In the genomic region with DNA sequence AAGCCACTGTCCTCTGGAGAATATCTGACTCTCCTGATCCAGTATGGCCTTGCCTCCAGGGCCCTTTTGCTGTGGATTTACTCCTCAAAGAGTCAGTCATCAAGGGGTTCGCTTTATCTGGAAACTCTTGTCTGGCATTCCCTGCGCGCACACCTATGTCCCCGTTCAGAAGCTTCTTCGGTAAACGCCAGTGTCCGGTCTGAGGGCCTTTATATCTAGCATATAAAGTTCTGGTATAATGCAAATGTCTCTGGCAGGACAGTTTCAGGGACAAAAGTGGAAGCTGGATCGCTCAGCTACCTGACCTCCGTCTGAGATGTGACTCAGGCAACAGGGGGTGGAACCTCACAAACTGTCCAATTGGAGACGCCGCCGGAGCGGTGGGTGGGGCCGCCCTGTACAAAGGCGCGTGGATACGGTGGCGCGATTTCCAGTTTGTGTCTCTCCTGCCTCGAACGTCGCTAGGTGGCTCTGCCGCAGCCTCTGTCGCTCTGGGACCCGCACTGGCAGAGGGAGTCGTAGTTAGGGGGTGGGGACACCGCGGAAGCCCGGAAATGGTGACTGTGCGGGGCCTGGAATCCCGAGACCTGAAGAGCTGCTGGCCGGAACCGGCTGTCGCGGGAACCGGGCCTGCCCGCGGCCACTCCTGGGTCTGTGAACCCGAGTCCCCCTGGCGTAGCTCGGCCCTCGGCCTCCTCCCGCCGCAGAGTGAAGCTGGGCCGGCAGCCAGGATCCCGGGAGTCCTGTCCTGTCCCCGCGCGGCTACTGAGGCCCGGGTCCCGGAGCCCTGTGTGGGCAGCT, we compare ENCODE assay signal across 8 cellular contexts. TPM values are rescaled to one million over a fixed set of nuclear protein-coding genes. Genes with fewer than 3 reads are reported as not detected.
DNase-seq lines count a peak whose midpoint lies in the region; ATAC-seq and TF ChIP-seq lines count a peak whose summit lies in the region.

No MANE protein-coding gene starts in this region.

- peak overlapping the region; percentile 86 for H3K9ac ChIP-seq in Loucy (ENCODE audit: low read depth, low read length, poor library complexity, severe bottlenecking)

- H3K36me3 ChIP-seq in Loucy (ENCODE audit: insufficient read depth, low read length): no peaks in the 10 kb centered on the region
- no peaks in the 10 kb centered on the region for H3K36me3 ChIP-seq in thoracic aorta

- no peaks in the 10 kb centered on the region for H3K36me3 Mint-ChIP-seq in osteocyte (ENCODE audit: unreplicated experiment)

- peak overlapping the region; percentile 78 for H3K4me3 ChIP-seq in Loucy (ENCODE audit: low read length, poor library complexity, severe bottlenecking)
- H3K4me3 ChIP-seq in thoracic aorta: peak overlapping the region; percentile 78

- no peaks in the 10 kb centered on the region for H3K27me3 Mint-ChIP-seq in osteocyte (ENCODE audit: unreplicated experiment)

- peak overlapping the region; percentile 80 to 81 for H3K27ac ChIP-seq in thoracic aorta

- H4K20me1 ChIP-seq in Loucy (ENCODE audit: insufficient read depth, low read length, poor library complexity, severe bottlenecking): no peaks in the 10 kb centered on the region

- H3K9me3 ChIP-seq in Loucy (ENCODE audit: insufficient read depth, low read depth, low read length) (no peaks in the 10 kb centered on the region), thoracic aorta (no peaks in the 10 kb centered on the region)

- H3F3A ChIP-seq in Loucy (ENCODE audit: low read depth): no peaks in the 10 kb centered on the region

- H3K4me1 ChIP-seq in Loucy (ENCODE audit: insufficient read depth, low read length, poor library complexity, severe bottlenecking) (peaks cover 10% of the 10 kb centered on the region), thoracic aorta (ENCODE audit: control insufficient read depth in 1 of 2, low read depth in 2 of 2) (peaks cover 0 to 12% of the 10 kb centered on the region in 2 donors)

- peak; percentile 96 for DNase-seq in COLO668 (lab: John Stamatoyannopoulos, UW; ENCODE audit: unreplicated experiment)
- peak; percentile 91 for DNase-seq in SKM-1 (lab: John Stamatoyannopoulos, UW; ENCODE audit: unreplicated experiment)
- DNase-seq in activated naive CD8-positive, alpha-beta T cell treated with anti-CD3 and anti-CD28 coated beads, Interleukin-2, amount 50 U/mL, for 16 hours (ENCODE audit: low read depth, low spot score): peak; percentile 90
- peak; percentile 97 for DNase-seq in Right ventricle myocardium superior
- peak; percentile 94 for DNase-seq in osteocyte (ENCODE audit: extremely low spot score, unreplicated experiment)
- peak; percentile 88 for DNase-seq in thoracic aorta (ENCODE audit: low spot score)

- TF ChIP-seq CTCF in Loucy (conservative IDR thresholded peaks at IDR 0.05; ENCODE audit: low read length) (peak; percentile 59), osteocyte (IDR thresholded peaks at IDR 0.05) (peak; percentile 50), thoracic aorta (IDR thresholded peaks at IDR 0.05) (peak; percentile 34)

- H3K27ac Mint-ChIP-seq in osteocyte (ENCODE audit: unreplicated experiment): peak overlapping the region; percentile 85

- H3K27me3 ChIP-seq in Loucy (ENCODE audit: insufficient read depth, low read length, poor library complexity, severe bottlenecking): no peaks in the 10 kb centered on the region
- H3K27me3 ChIP-seq in thoracic aorta (replicated peaks; ENCODE audit: insufficient read depth): no peaks in the 10 kb centered on the region

- H3K4me1 Mint-ChIP-seq in osteocyte (ENCODE audit: unreplicated experiment): peaks cover 10% of the 10 kb centered on the region

- intact Hi-C loops in Right ventricle myocardium superior (cut with DNase I): no loop called here

- H2AFZ ChIP-seq in Loucy (ENCODE audit: low read length): peak overlapping the region; percentile 91

- no peaks in the 10 kb centered on the region for H3K79me2 ChIP-seq in Loucy (ENCODE audit: insufficient read depth, low read length)

- no peaks in the 10 kb centered on the region for H3K9me2 ChIP-seq in Loucy (replicated peaks; ENCODE audit: low read depth, low read length)

- peak overlapping the region; percentile 86 for H3K4me3 Mint-ChIP-seq in osteocyte (ENCODE audit: unreplicated experiment)

- H3K4me2 ChIP-seq in Loucy (ENCODE audit: low read depth, low read length, poor library complexity, severe bottlenecking): peak overlapping the region; percentile 76

- peaks cover 3% of the 10 kb centered on the region for H3K9me3 Mint-ChIP-seq in osteocyte (ENCODE audit: unreplicated experiment)

- peak; percentile 87 for ATAC-seq in GM21526 (IDR thresholded peaks at IDR 0.05; ENCODE audit: low FRiP score, unreplicated experiment)
- peak; percentile 100 for ATAC-seq in Right ventricle myocardium superior (ENCODE audit: poor library complexity)
- peak; percentile 94 for ATAC-seq in thoracic aorta (ENCODE audit: insufficient number of reproducible peaks, low FRiP score, low read depth)

RNA-seq across cellular contexts. Expression of a gene that starts 10.6 kb away (rescaled TPM):
- 1.4 TPM for total RNA-seq in Right ventricle myocardium superior
- 3.4 and 3.9 TPM in 2 replicates for total RNA-seq in osteocyte
- total RNA-seq in thoracic aorta: 1 to 10 TPM; 1.4 to 3.5 TPM

RNA-seq across cellular contexts. Expression of a gene that starts 54.4 kb away (rescaled TPM):
- total RNA-seq in Right ventricle myocardium superior: 1.6 TPM
- total RNA-seq in osteocyte: 1.7 and 2.2 TPM in 2 replicates
- 1 to 10 TPM; 2.4 to 3.4 TPM for total RNA-seq in thoracic aorta

RNA-seq across cellular contexts. Expression of a gene that starts 56.1 kb away (rescaled TPM):
- total RNA-seq in Right ventricle myocardium superior (9.9 TPM), osteocyte (10.7 and 12.9 TPM in 2 replicates), thoracic aorta (10 to 100 TPM; 11.6 to 21.7 TPM)

Comparison
In these comparisons a context has a peak if more than half of its experiments do, and no peak if none do; other contexts are left out.
1. Peak in every context shown above with its lines: DNase-seq, ATAC-seq, H3K4me3 ChIP-seq and H3K27ac ChIP-seq.